Comparison of ENCODE assay signal across 27 cellular contexts in the genomic region with DNA sequence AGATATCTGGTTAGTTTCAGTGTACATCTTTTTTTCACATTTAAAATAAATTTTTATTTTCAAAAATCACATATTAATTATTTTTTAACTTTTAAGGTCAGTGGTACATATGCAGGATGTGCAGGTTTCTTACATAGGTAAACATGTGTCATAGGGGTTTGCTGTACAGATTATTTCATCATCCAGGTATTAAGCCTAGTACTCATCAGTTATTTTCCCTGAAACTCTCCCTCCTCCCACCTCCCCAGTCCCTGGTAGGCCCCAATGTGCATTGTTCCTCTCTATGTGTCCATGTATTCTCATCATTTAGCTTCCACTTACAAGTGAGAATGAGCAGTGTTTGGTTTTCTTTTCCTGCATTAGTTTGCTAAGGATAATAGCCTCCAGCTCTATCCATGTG.
"Had no signal": no experiment of that assay in that cellular context is flagged by ENCODE, and none has a peak within 500 bp of the region (broad histone marks: within the 10 kb centered on the region; RNA-seq: fewer than 3 reads in every experiment).

No MANE protein-coding gene starts in this region.

- ATAC-seq: stimulated activated effector memory CD8-positive, alpha-beta T cell treated with anti-CD3 and anti-CD28 coated beads, Interleukin-12 subunit alpha, Interleukin-12 subunit beta, amount 100 ng/mL, for 72 hours; stimulated activated memory B cell treated with anti-CD40 and anti-IgM and Interleukin-4, amounts not matched to agents 10 μg/mL and 1 μg/mL and 100 μg/mL, for 72 hours; stimulated activated naive B cell treated with anti-CD40 and anti-IgM and Interleukin-4, amounts not matched to agents 10 μg/mL and 1 μg/mL and 100 μg/mL, for 72 hours; stimulated activated naive CD8-positive, alpha-beta T cell treated with anti-CD3 and anti-CD28 coated beads, Interleukin-15, amount 100 ng/mL, for 72 hours; stimulated activated naive CD8-positive, alpha-beta T cell treated with anti-CD3 and anti-CD28 coated beads, Interleukin-15, Interleukin-2, amounts not matched to agents 100 U/mL and 50 U/mL, for 24 hours; upper lobe of right lung had no signal

- H3K27ac ChIP-seq: stomach, suprapubic skin, testis, thoracic aorta, thyroid gland, tibial artery, tibial nerve, transverse colon, upper lobe of left lung, upper lobe of right lung, uterus, vagina had no signal

- H3K36me3 ChIP-seq: stomach, suprapubic skin, thoracic aorta, thyroid gland, tibial artery, tibial nerve, transverse colon, upper lobe of left lung, upper lobe of right lung, uterus, vagina had no signal

- H3K4me1 ChIP-seq: stomach, suprapubic skin, testis, thyroid gland, tibial artery, tibial nerve, transverse colon, upper lobe of right lung, uterus, vagina had no signal

- H3K4me3 ChIP-seq: stomach, suprapubic skin, testis, thoracic aorta, thyroid gland, tibial artery, tibial nerve, transverse colon, upper lobe of left lung, upper lobe of right lung, uterus, vagina had no signal

- H3K9me3 ChIP-seq: stomach, suprapubic skin, testis, thyroid gland, transverse colon, upper lobe of left lung, upper lobe of right lung, uterus, vagina had no signal

- H3K27me3 ChIP-seq: stomach, suprapubic skin, thyroid gland, tibial artery, tibial nerve, transverse colon, upper lobe of left lung, upper lobe of right lung, uterus, vagina had no signal

- DNase-seq: stimulated activated CD4-positive, alpha-beta T cell treated with anti-CD3 and anti-CD28 coated beads, Interleukin-2, amount 100 ng/mL, for 48 hours; stimulated activated CD4-positive, alpha-beta T cell treated with anti-CD3 and anti-CD28 coated beads, Interleukin-4, amount 100 ng/mL, for 1 hour; stimulated activated CD4-positive, alpha-beta T cell treated with anti-CD3 and anti-CD28 coated beads, Interleukin-4, amount 100 ng/mL, for 24 hours; stimulated activated CD4-positive, alpha-beta T cell treated with anti-CD3 and anti-CD28 coated beads, Interleukin-4, amount 100 ng/mL, for 4 hours; stimulated activated CD8-positive, alpha-beta memory T cell treated with anti-CD3 and anti-CD28 coated beads, Interleukin-4, amount 100 ng/mL, for 48 hours; stimulated activated naive B cell treated with anti-CD40 and anti-IgM and Interleukin-4, amounts not matched to agents 10 μg/mL and 1 μg/mL and 100 μg/mL, for 72 hours; stimulated activated naive CD4-positive, alpha-beta T cell; stimulated activated naive CD4-positive, alpha-beta T cell treated with Interleukin-2 at 50 U/mL for 16 hours; stimulated activated naive CD8-positive, alpha-beta T cell treated with anti-CD3 and anti-CD28 coated beads, Interleukin-15, amount 100 ng/mL, for 72 hours; stimulated activated naive CD8-positive, alpha-beta T cell treated with anti-CD3 and anti-CD28 coated beads, Interleukin-15, Interleukin-2, amounts not matched to agents 100 U/mL and 50 U/mL, for 24 hours; stomach; substantia nigra; testis; thyroid gland; tibial artery; transverse colon; trophoblast cell; upper lobe of left lung; upper lobe of right lung; uterus had no signal

- FAIRE-seq: urothelium cell line had no signal
